8 cellular contexts compared by ENCODE assay signal in the genomic region with DNA sequence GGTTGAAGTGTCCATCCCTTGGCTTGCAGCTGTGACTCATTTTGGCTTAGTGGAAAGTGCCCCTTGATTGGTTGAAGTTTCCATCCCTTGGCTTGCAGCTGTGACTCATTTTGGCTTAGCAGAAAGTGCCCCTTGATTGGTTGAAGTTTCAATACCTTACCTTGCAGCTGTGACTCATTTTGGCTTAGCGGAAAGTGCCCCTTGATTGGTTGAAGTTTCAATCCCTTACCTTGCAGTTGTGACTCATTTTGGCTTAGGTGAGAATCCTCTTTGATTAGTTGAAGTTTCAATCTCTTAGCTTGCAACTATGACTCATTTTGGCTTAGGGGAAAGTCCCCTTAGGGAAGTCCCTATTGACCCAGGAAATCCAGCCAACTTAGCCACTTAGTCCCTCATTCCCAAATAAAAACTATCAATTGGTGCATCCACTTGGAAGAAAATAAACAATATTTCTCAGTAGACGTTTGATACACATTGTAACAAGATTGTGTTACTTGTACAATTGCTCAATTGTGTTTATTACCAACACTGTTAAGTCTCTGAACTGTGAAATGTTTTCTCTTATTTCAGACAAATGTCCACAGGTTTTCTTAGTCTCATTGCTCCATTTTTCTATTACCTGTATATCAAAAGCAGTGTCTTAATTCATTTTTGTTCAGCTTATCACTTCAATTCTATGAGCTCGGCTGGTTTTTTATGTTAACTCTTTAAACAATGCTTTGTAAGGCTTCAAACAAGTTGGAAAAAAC.
DNase-seq lines count a peak whose midpoint lies in the region; ATAC-seq, FAIRE-seq and TF ChIP-seq lines count a peak whose summit lies in the region.

No MANE protein-coding gene starts in this region.

- intact Hi-C loops in sigmoid colon (cut with DNase I) (no loop called here), esophagus muscularis mucosa (cut with DNase I) (no loop called here)

- FAIRE-seq in D721Med (lab: Jason Lieb, UNC): no peak

- WGBS in sigmoid colon, 2 donors: 34 to 74% methylated on average over 3 of the region's 3 CpGs
- WGBS in esophagus muscularis mucosa: 66% methylated on average over 3 of the region's 3 CpGs

- H3K4me1 ChIP-seq in HEK293 (ENCODE audit: control insufficient read depth, insufficient read depth, low read length) (no peaks in the 10 kb centered on the region), sigmoid colon (no peaks in the 10 kb centered on the region), esophagus muscularis mucosa (no peaks in the 10 kb centered on the region)

- H3K27me3 ChIP-seq in kidney epithelial cell (ENCODE audit: control insufficient read depth, insufficient read depth, low read length): no peaks in the 10 kb centered on the region
- no peaks in the 10 kb centered on the region for H3K27me3 ChIP-seq in sigmoid colon
- no peaks in the 10 kb centered on the region for H3K27me3 ChIP-seq in esophagus muscularis mucosa

- peak; percentile 12 for DNase-seq in NCI-H226
- peak; percentile 61 for DNase-seq in kidney epithelial cell (ENCODE audit: low read depth)
- no peak for DNase-seq in sigmoid colon
- no peak for DNase-seq in esophagus muscularis mucosa (ENCODE audit: extremely low spot score)
- no peak for DNase-seq in D721Med (ENCODE audit: insufficient read length, low spot score)

- ATAC-seq in GM18519 (IDR thresholded peaks at IDR 0.05; ENCODE audit: low FRiP score, unreplicated experiment) (peak; percentile 92), esophagus mucosa (no peak)

- no peak overlapping the region for H3K27ac ChIP-seq in HEK293 (ENCODE audit: extremely low read depth, low read depth, low read length)
- no peak overlapping the region for H3K27ac ChIP-seq in sigmoid colon
- no peak overlapping the region for H3K27ac ChIP-seq in esophagus muscularis mucosa (replicated peaks in 1 of 4)

- H3K9me3 ChIP-seq in HEK293 (ENCODE audit: control insufficient read depth, insufficient read depth, low read depth, low read length): no peaks in the 10 kb centered on the region
- no peaks in the 10 kb centered on the region for H3K9me3 ChIP-seq in sigmoid colon
- no peaks in the 10 kb centered on the region for H3K9me3 ChIP-seq in esophagus muscularis mucosa

- TF ChIP-seq CTCF in HEK293 (tag by site-specific recombination; IDR thresholded peaks at IDR 0.05) (no peak), kidney epithelial cell (IDR thresholded peaks at IDR 0.05; ENCODE audit: insufficient read depth, low read length, poor library complexity, severe bottlenecking) (no peak), sigmoid colon (IDR thresholded peaks at IDR 0.05) (no peak), esophagus muscularis mucosa (IDR thresholded peaks at IDR 0.05) (no peak), D721Med (IDR thresholded peaks at IDR 0.05; ENCODE audit: insufficient read depth, missing control alignments) (no peak)

- TF ChIP-seq POLR2A in sigmoid colon (IDR thresholded peaks at IDR 0.05): no peak
- no peak for TF ChIP-seq POLR2A in esophagus muscularis mucosa (IDR thresholded peaks at IDR 0.05; ENCODE audit: low read depth)

- TF ChIP-seq EP300 in sigmoid colon (IDR thresholded peaks at IDR 0.05) (no peak), esophagus muscularis mucosa (IDR thresholded peaks at IDR 0.05) (no peak)

- POLR2A ChIA-PET in HEK293 (lab: Yijun Ruan, JAX): no interaction called here

- CTCF ChIA-PET in HEK293 (lab: Yijun Ruan, JAX): interaction anchor here (0.6 kb wide), 1 partner anchor 300 kb away, joined by 3 read pairs; no protein-coding TSS in a partner anchor

- H3K4me3 ChIP-seq in HEK293 (ENCODE audit: low read depth, low read length) (no peak overlapping the region), kidney epithelial cell (ENCODE audit: low read depth, low read length) (no peak overlapping the region), sigmoid colon (no peak overlapping the region), esophagus muscularis mucosa (no peak overlapping the region)

- H3K36me3 ChIP-seq in HEK293 (ENCODE audit: control insufficient read depth in 2 of 2, insufficient read depth in 1 of 2, low read length in 2 of 2) (no peaks in the 10 kb centered on the region), kidney epithelial cell (ENCODE audit: control insufficient read depth, insufficient read depth, low read length) (no peaks in the 10 kb centered on the region), sigmoid colon (no peaks in the 10 kb centered on the region), esophagus muscularis mucosa (no peaks in the 10 kb centered on the region)

TF ChIP-seq in HEK293, 187 proteins besides CTCF, POLR2A, EP300 and RAD21:
- peak; percentile 35 for TF ChIP-seq SETDB1 (IDR thresholded peaks at IDR 0.05; ENCODE audit: insufficient read length, low read length)
- no peak for TF ChIP-seq ZBTB21 (tag by site-specific recombination; IDR thresholded peaks at IDR 0.05)
- TF ChIP-seq SP2 (tag by site-specific recombination; IDR thresholded peaks at IDR 0.05): peak; percentile 53

Comparison
In these comparisons a context has a peak if more than half of its experiments do, and no peak if none do; other contexts are left out.
1. DNase-seq: peak in NCI-H226 (single experiment) and kidney epithelial cell (single experiment); none in sigmoid colon (single experiment), esophagus muscularis mucosa (single experiment) and D721Med (single experiment).